In genomic region chr17:43604549-43604948, GRCh38 we compare ENCODE assay signal across 15 cellular contexts. TPM values are rescaled to one million over a fixed set of nuclear protein-coding genes. Genes with fewer than 3 reads are reported as not detected.
A peak's percentile ranks its signal among the peaks of the same experiment; 100 is the strongest.
DNase-seq lines count a peak whose midpoint lies in the region; ATAC-seq and TF ChIP-seq lines count a peak whose summit lies in the region.
"Had no signal": no experiment of that assay in that cellular context is flagged by ENCODE, and none has a peak within 500 bp of the region (broad histone marks: within the 10 kb centered on the region; RNA-seq: fewer than 3 reads in every experiment).

No MANE protein-coding gene starts in this region.

- H3K9me3 ChIP-seq in BLaER1 (0 out of 2 replicates have a peak, but pooled peaks cover 5% of the 10 kb centered on the region), Caco-2 (no peaks in the 10 kb centered on the region), mesodermal cell (ENCODE audit: control insufficient read depth, low read length) (no peaks in the 10 kb centered on the region), testis (no peaks in the 10 kb centered on the region)
- H3K9me3 ChIP-seq: A549 had no signal

- H3K4me3 ChIP-seq in BLaER1 = no peak overlapping the region
- no peak overlapping the region for H3K4me3 ChIP-seq in Caco-2 (ENCODE audit: low read depth, low read length)
- no peak overlapping the region for H3K4me3 ChIP-seq in mesodermal cell (ENCODE audit: extremely low read depth, insufficient read depth, low read length, poor library complexity, severe bottlenecking)
- no peak overlapping the region for H3K4me3 ChIP-seq in testis
- H3K4me3 ChIP-seq: A549, GM23338 had no signal

- H3K9me3 Mint-ChIP-seq in Caco-2 (ENCODE audit: unreplicated experiment) (no peaks in the 10 kb centered on the region), HFFc6 (no peaks in the 10 kb centered on the region)
- peaks cover 2 to 5% of the 10 kb centered on the region in 2 donors for H3K9me3 Mint-ChIP-seq in stimulated activated naive B cell treated with anti-CD40 and anti-IgM and Interleukin-4, amounts not matched to agents 10 μg/mL and 1 μg/mL and 100 μg/mL, for 72 hours

- H3K4me3 Mint-ChIP-seq in Caco-2 (ENCODE audit: unreplicated experiment) = no peak overlapping the region
- no peak overlapping the region for H3K4me3 Mint-ChIP-seq in stimulated activated naive B cell treated with anti-CD40 and anti-IgM and Interleukin-4, amounts not matched to agents 10 μg/mL and 1 μg/mL and 100 μg/mL, for 72 hours
- no peak overlapping the region for H3K4me3 Mint-ChIP-seq in HFFc6
- H3K4me3 Mint-ChIP-seq: CD4-positive, alpha-beta memory T cell; GM23338 had no signal

- peak overlapping the region; percentile 35 for H3K4me2 ChIP-seq in BLaER1
- H3K4me2 ChIP-seq: A549, GM23338 had no signal

- H3K36me3 ChIP-seq in BLaER1 = no peaks in the 10 kb centered on the region
- no peaks in the 10 kb centered on the region for H3K36me3 ChIP-seq in Caco-2 (ENCODE audit: control insufficient read depth, insufficient read depth, low read length)
- no peaks in the 10 kb centered on the region for H3K36me3 ChIP-seq in mesodermal cell (ENCODE audit: control insufficient read depth, insufficient read depth, low read length)
- H3K36me3 ChIP-seq in testis (ENCODE audit: low read depth, missing control alignments) = no peaks in the 10 kb centered on the region

- H3K4me1 ChIP-seq in BLaER1 (peaks cover 24% of the 10 kb centered on the region), Caco-2 (peaks cover 17% of the 10 kb centered on the region), mesodermal cell (ENCODE audit: control insufficient read depth, insufficient read depth, low read length, poor library complexity, severe bottlenecking) (no peaks in the 10 kb centered on the region), testis (no peaks in the 10 kb centered on the region)

- peak overlapping the region; percentile 40 for H3K27ac Mint-ChIP-seq in Caco-2 (ENCODE audit: unreplicated experiment)
- H3K27ac Mint-ChIP-seq in stimulated activated naive B cell treated with anti-CD40 and anti-IgM and Interleukin-4, amounts not matched to agents 10 μg/mL and 1 μg/mL and 100 μg/mL, for 72 hours = peak overlapping the region; percentile 22
- no peak overlapping the region for H3K27ac Mint-ChIP-seq in HFFc6
- H3K27ac Mint-ChIP-seq: CD4-positive, alpha-beta memory T cell; GM23338 had no signal

- intact Hi-C loops in Caco-2 (cut with micrococcal nuclease; ENCODE audit: unreplicated experiment) = no loop called here
- intact Hi-C loops in testis (cut with DNase I; ENCODE audit: low total_unique reads) = no loop called here

- no peaks in the 10 kb centered on the region for H4K20me1 ChIP-seq in BLaER1

- POLR2A ChIA-PET in Caco-2 (lab: Charles Lee) = interaction anchor here (1.2 kb wide), 1 partner anchor 23 kb away, joined by 3 read pairs; no protein-coding TSS in a partner anchor

- no peak for TF ChIP-seq CTCF in Caco-2 (IDR thresholded peaks at IDR 0.05; ENCODE audit: insufficient read depth in 1 of 2, low read depth in 1 of 2, low read length in 1 of 2, severe bottlenecking in 1 of 2, unreplicated experiment in 1 of 2)
- no peak for TF ChIP-seq CTCF in testis (IDR thresholded peaks at IDR 0.05)
- TF ChIP-seq CTCF in HFFc6 (IDR thresholded peaks at IDR 0.05) = no peak

- H3K9ac ChIP-seq in BLaER1 = no peak overlapping the region

- H3K27me3 ChIP-seq in BLaER1 (no peaks in the 10 kb centered on the region), Caco-2 (replicated peaks; ENCODE audit: control insufficient read depth, insufficient read depth, low read length) (no peaks in the 10 kb centered on the region), testis (no peaks in the 10 kb centered on the region)

- no peak for TF ChIP-seq POLR2A in testis (IDR thresholded peaks at IDR 0.05)

- 100% methylated on average over 1 of the region's 1 CpG; no CpG with 5 or more reads in 1 of the 2 experiments for WGBS in mesodermal cell (ENCODE audit: insufficient coverage in 2 of 2), 2 experiments
- WGBS in testis, 2 donors = 91 to 100% methylated on average over 1 of the region's 1 CpG

- H3K27me3 Mint-ChIP-seq in Caco-2 (ENCODE audit: insufficient read depth, unreplicated experiment) (no peaks in the 10 kb centered on the region), HFFc6 (ENCODE audit: insufficient read depth) (peaks cover 10% of the 10 kb centered on the region)
- H3K27me3 Mint-ChIP-seq in stimulated activated naive B cell treated with anti-CD40 and anti-IgM and Interleukin-4, amounts not matched to agents 10 μg/mL and 1 μg/mL and 100 μg/mL, for 72 hours = peaks cover 18 to 31% of the 10 kb centered on the region in 2 donors
- H3K27me3 Mint-ChIP-seq: CD4-positive, alpha-beta memory T cell had no signal

- H3K27ac ChIP-seq in BLaER1 (no peak overlapping the region), mesodermal cell (ENCODE audit: low read depth, low read length, severe bottlenecking) (peak overlapping the region; percentile 65), testis (no peak overlapping the region)
- H3K27ac ChIP-seq: A549 had no signal

- no TSS peak for BruUV-seq in Caco-2 (replicated peaks; lab: Mats Ljungman, UMichigan)

- DNase-seq in Caco-2 (no peak), testis (no peak), HFFc6 (no peak), CD1c-positive myeloid dendritic cell (ENCODE audit: extremely low spot score) (no peak)
- no peak for DNase-seq in stimulated activated naive B cell treated with anti-CD40 and anti-IgM and Interleukin-4, amounts not matched to agents 10 μg/mL and 1 μg/mL and 100 μg/mL, for 72 hours
- DNase-seq: CD4-positive, alpha-beta memory T cell; DMS153; DMS79 treated with DMSO at 0.1 percent for 48 hours; EL; H7 had no signal

- ATAC-seq in stimulated activated naive B cell treated with anti-CD40 and anti-IgM and Interleukin-4, amounts not matched to agents 10 μg/mL and 1 μg/mL and 100 μg/mL, for 72 hours (replicated peaks) = no peak
- ATAC-seq: GM23338 had no signal

- peaks cover 4% of the 10 kb centered on the region for H3K36me3 Mint-ChIP-seq in Caco-2 (ENCODE audit: insufficient read depth, unreplicated experiment)
- H3K36me3 Mint-ChIP-seq in stimulated activated naive B cell treated with anti-CD40 and anti-IgM and Interleukin-4, amounts not matched to agents 10 μg/mL and 1 μg/mL and 100 μg/mL, for 72 hours = no peaks in the 10 kb centered on the region
- H3K36me3 Mint-ChIP-seq in HFFc6 (ENCODE audit: low read depth) = no peaks in the 10 kb centered on the region
- H3K36me3 Mint-ChIP-seq: CD4-positive, alpha-beta memory T cell had no signal

- H3K4me1 Mint-ChIP-seq in Caco-2 (ENCODE audit: low read depth, unreplicated experiment) (peaks cover 33% of the 10 kb centered on the region), HFFc6 (ENCODE audit: low read depth) (peaks cover 8% of the 10 kb centered on the region)
- H3K4me1 Mint-ChIP-seq in stimulated activated naive B cell treated with anti-CD40 and anti-IgM and Interleukin-4, amounts not matched to agents 10 μg/mL and 1 μg/mL and 100 μg/mL, for 72 hours = peaks cover 4 to 7% of the 10 kb centered on the region in 2 donors
- H3K4me1 Mint-ChIP-seq: GM23338 had no signal

- CTCF ChIA-PET in Caco-2 (lab: Charles Lee) = interaction anchor here (1.2 kb wide), 1 partner anchor 69 kb away, joined by 3 read pairs; no protein-coding TSS in a partner anchor

RNA-seq across cellular contexts. Expression of gene MEOX1, which starts 57.2 kb away (rescaled TPM):
- total RNA-seq in Caco-2 (2022) (0.72 and 1.7 TPM in 2 replicates), testis (1 to 10 TPM in 1 of 2 donors, under 1 TPM in 1; 0.12 to 2.8 TPM)
- polyA plus RNA-seq in mesodermal cell (2013, experiment 1 of 2) = 0.52 TPM
- 1.4 TPM for polyA plus RNA-seq in mesodermal cell (2013, experiment 2 of 2)
- polyA plus RNA-seq in testis (ENCODE audit: insufficient read depth, low read depth, low replicate concordance) = 6.1 TPM
- total RNA-seq in HFFc6 (2021; fragmentation: NEBNext Ultra II Directional; extraction: Animal tissue kit (Norgen Biotek cat#: 25700)) = not detected
- total RNA-seq: GM23338, H7 had no signal
- polyA plus RNA-seq: A549, BJ, GM23338 had no signal

RNA-seq across cellular contexts. Expression of gene ETV4, which starts 58.4 kb away (rescaled TPM):
- total RNA-seq in Caco-2 (2022) (37.8 and 48.5 TPM in 2 replicates), testis (1 to 10 TPM; 1.4 to 2.2 TPM)
- 70.4 TPM for polyA plus RNA-seq in mesodermal cell (2013, experiment 1 of 2)
- polyA plus RNA-seq in mesodermal cell (2013, experiment 2 of 2) = 58.7 TPM
- 1.6 TPM for polyA plus RNA-seq in testis (ENCODE audit: insufficient read depth, low read depth, low replicate concordance)
- total RNA-seq in HFFc6 (2021; fragmentation: NEBNext Ultra II Directional; extraction: Animal tissue kit (Norgen Biotek cat#: 25700)) = 1 to 10 TPM; 4.7 to 6.9 (median 5.8) TPM
- total RNA-seq: CD4-positive, alpha-beta memory T cell had no signal
- polyA plus RNA-seq: CD4-positive, alpha-beta memory T cell had no signal
